8 cellular contexts compared by ENCODE assay signal in the genomic region with DNA sequence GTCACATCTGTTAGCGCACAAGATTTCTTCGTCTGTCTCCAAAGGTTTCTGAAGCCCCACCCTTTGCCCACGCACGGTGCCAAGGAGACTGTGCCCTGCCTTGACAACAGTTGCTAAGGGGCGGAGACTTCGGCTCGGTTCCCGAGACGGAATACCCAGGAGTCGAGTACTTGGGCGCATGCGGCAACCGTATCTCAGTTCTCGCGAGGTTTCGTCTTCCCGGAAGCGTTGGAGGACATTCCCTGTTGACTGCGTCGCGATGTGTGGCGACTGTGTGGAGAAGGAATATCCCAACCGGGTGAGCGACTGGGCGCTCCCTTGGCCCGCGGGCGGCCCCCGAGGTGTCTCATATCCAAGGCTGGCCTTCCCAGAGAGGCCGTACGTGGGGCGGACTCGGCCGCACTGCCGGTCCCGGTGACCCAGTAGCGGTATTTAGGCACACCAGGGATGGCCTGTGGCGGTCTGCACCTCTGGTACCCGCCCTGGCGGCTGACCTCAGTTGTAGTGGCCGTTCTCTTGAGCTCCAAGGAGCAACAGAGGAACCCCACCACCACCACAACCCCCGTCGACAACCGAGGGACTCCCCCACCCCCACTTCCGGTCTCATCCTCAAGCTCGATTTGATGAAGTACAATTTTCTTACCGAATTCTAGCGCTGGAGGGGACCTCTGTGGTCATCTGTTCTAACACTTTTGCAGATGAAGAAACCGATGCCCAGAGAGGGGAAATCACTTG. TPM values are rescaled to one million over a fixed set of nuclear protein-coding genes. Genes with fewer than 3 reads are reported as not detected.
A peak's percentile ranks its signal among the peaks of the same experiment; 100 is the strongest.
DNase-seq lines count a peak whose midpoint lies in the region; ATAC-seq and TF ChIP-seq lines count a peak whose summit lies in the region.

A gene (plus strand): TSS at position 219 of the 735 bp plus-strand sequence. CDS start 41 bp downstream, at position 260.

- intact Hi-C loops in T-helper 1 cell treated with Interleukin-12 subunit alpha and Interleukin-12 subunit beta and Interleukin-4 antibody, amounts not matched to agents 30 ng/mL and 1 ng/mL, for 36 hours (cut with micrococcal nuclease): loop anchor here (1.0 to 5.0 kb wide), 10 partner anchors 14 to 1371 kb away; a partner anchor contains a TSS
- intact Hi-C loops in heart right ventricle (cut with DNase I): loop anchor here in 4 of 10 donors (2.0 to 10.0 kb wide), 4 partner anchors 58 to 188 kb away; a partner anchor contains a TSS
- intact Hi-C loops in posterior cingulate gyrus (cut with DNase I): loop anchor here (2.0 kb wide), 1 partner anchor 72 kb away; a partner anchor contains a TSS

- TF ChIP-seq CTCF in GM13976 (IDR thresholded peaks at IDR 0.05; ENCODE audit: borderline replicate concordance, control extremely low read depth, extremely low read depth, insufficient read depth, missing control alignments) (no peak), heart right ventricle (IDR thresholded peaks at IDR 0.05) (no peak), upper lobe of left lung (IDR thresholded peaks at IDR 0.05) (peak in 2 of 6 experiments; percentile 15 to 21)

- in situ Hi-C loops in GM13976 (cut with MboI; ENCODE audit: low sequenced_read_pairs, unreplicated experiment): no loop called here

- peaks cover 0 to 2% (median 0%) of the 10 kb centered on the region in 7 donors for H3K27me3 ChIP-seq in heart right ventricle
- H3K27me3 ChIP-seq in upper lobe of left lung: no peaks in the 10 kb centered on the region

- H3K9me3 ChIP-seq in heart right ventricle (no peaks in the 10 kb centered on the region), upper lobe of left lung (no peaks in the 10 kb centered on the region)

- WGBS in heart right ventricle, 2 donors: 0% methylated on average over 49 of the region's 49 CpGs
- WGBS in upper lobe of left lung, 2 donors: 0% methylated on average over 16 to 45 of the region's 49 CpGs

- H3K4me1 ChIP-seq in heart right ventricle (peaks cover 8 to 57% (median 35%) of the 10 kb centered on the region in 9 donors), upper lobe of left lung (peaks cover 15 to 44% (median 19%) of the 10 kb centered on the region in 4 donors)

- DNase-seq in GM13976 (ENCODE audit: low spot score) (peak; percentile 91), NCI-H146 treated with DMSO at 0.1 percent for 48 hours (lab: John Stamatoyannopoulos, UW; ENCODE audit: unreplicated experiment) (peak; percentile 86), amniotic epithelial cell (ENCODE audit: low read depth) (peak; percentile 96), heart right ventricle (peak; percentile 97 to 99), posterior cingulate gyrus (peak; percentile 93 to 99 (median 98)), upper lobe of left lung (peak; percentile 93 to 99)

- TF ChIP-seq POLR2A in upper lobe of left lung (IDR thresholded peaks at IDR 0.05): peak in 3 of 4 donors; percentile 74 to 94 (median 91)

- peak within 1 kb of the TSS; percentile 64 to 99 (median 94) for H3K27ac ChIP-seq in heart right ventricle
- H3K27ac ChIP-seq in upper lobe of left lung: peak within 1 kb of the TSS; percentile 92 to 100 (median 98)

- TF ChIP-seq EP300 in upper lobe of left lung (IDR thresholded peaks at IDR 0.05): no peak

- ATAC-seq in HG02870 (IDR thresholded peaks at IDR 0.05; ENCODE audit: unreplicated experiment): peak; percentile 95
- peak; percentile 98 to 100 (median 99) for ATAC-seq in heart right ventricle
- ATAC-seq in upper lobe of left lung (ENCODE audit: low FRiP score in 2 of 2): peak; percentile 99

- H3K4me3 ChIP-seq in heart right ventricle (peak within 1 kb of the TSS; percentile 71 to 99 (median 90)), upper lobe of left lung (peak within 1 kb of the TSS; percentile 70 to 94 (median 85))

- H3K36me3 ChIP-seq in heart right ventricle (no peaks in the 10 kb centered on the region), upper lobe of left lung (no peaks in the 10 kb centered on the region)

RNA-seq across cellular contexts. Expression of the gene that starts here (rescaled TPM):
- total RNA-seq in T-helper 1 cell treated with Interleukin-12 subunit alpha and Interleukin-12 subunit beta and Interleukin-4 antibody, amounts not matched to agents 30 ng/mL and 1 ng/mL, for 36 hours: 57.8 and 67.9 TPM in 2 replicates
- total RNA-seq in heart right ventricle: 10 to 100 TPM; 59.2 to 98.8 (median 76.3) TPM
- 10 to 100 TPM; 46.2 to 49.4 TPM for polyA plus RNA-seq in heart right ventricle
- total RNA-seq in upper lobe of left lung: 10 to 100 TPM; 18.3 to 99.6 (median 49.2) TPM

Comparison
In these comparisons a context has a peak if more than half of its experiments do, and no peak if none do; other contexts are left out.
1. Peak in every context shown above with its lines: DNase-seq, ATAC-seq, H3K4me3 ChIP-seq and H3K27ac ChIP-seq.